Comparison of ENCODE assay signal across 10 cellular contexts in genomic region chr2:163732718-163733117, GRCh38. TPM values are rescaled to one million over a fixed set of nuclear protein-coding genes. Genes with fewer than 3 reads are reported as not detected.
DNase-seq lines count a peak whose midpoint lies in the region; ATAC-seq, FAIRE-seq and TF ChIP-seq lines count a peak whose summit lies in the region.
"Had no signal": no experiment of that assay in that cellular context is flagged by ENCODE, and none has a peak within 500 bp of the region (broad histone marks: within the 10 kb centered on the region; RNA-seq: fewer than 3 reads in every experiment).

No MANE protein-coding gene starts in this region.

- H3K4me3 ChIP-seq in astrocyte (ENCODE audit: insufficient read depth, low read depth, low read length) (peak overlapping the region; percentile 11), spleen (peak overlapping the region in 5 of 8 donors; percentile 42 to 70 (median 50))

- intact Hi-C loops in spleen (cut with DNase I; ENCODE audit: low total_unique reads), result no loop called here

- peak overlapping the region; percentile 25; the same call in 1 of the 2 replicates for H3K27ac Mint-ChIP-seq in HFFc6
- peak overlapping the region; percentile 66 for H3K27ac Mint-ChIP-seq in astrocyte (ENCODE audit: unreplicated experiment)
- H3K27ac Mint-ChIP-seq: naive thymus-derived CD8-positive, alpha-beta T cell had no signal

- H3K4me1 Mint-ChIP-seq in HFFc6 (ENCODE audit: low read depth) (peaks cover 49% of the 10 kb centered on the region), astrocyte (ENCODE audit: low read depth, unreplicated experiment) (peaks cover 11% of the 10 kb centered on the region)

- no peak for TF ChIP-seq POLR2A in spleen (IDR thresholded peaks at IDR 0.05)

- H3K9me3 ChIP-seq in astrocyte (ENCODE audit: insufficient read depth, low read depth, low read length) (no peaks in the 10 kb centered on the region), spleen (no peaks in the 10 kb centered on the region)

- H3K4me1 ChIP-seq in astrocyte (ENCODE audit: insufficient read depth, low read length), result peaks cover 10% of the 10 kb centered on the region
- H3K4me1 ChIP-seq in spleen, result peaks cover 0 to 19% (median 8%) of the 10 kb centered on the region in 6 donors

- ATAC-seq in GM19035 (IDR thresholded peaks at IDR 0.05; ENCODE audit: unreplicated experiment) (no peak), GM18861 (IDR thresholded peaks at IDR 0.05; ENCODE audit: unreplicated experiment) (no peak)
- ATAC-seq: naive thymus-derived CD8-positive, alpha-beta T cell had no signal

- peak overlapping the region; percentile 89 for H3K4me3 Mint-ChIP-seq in HFFc6
- peak overlapping the region; percentile 95 for H3K4me3 Mint-ChIP-seq in astrocyte (ENCODE audit: unreplicated experiment)
- H3K4me3 Mint-ChIP-seq: naive thymus-derived CD8-positive, alpha-beta T cell had no signal

- peak overlapping the region; percentile 96 for H3K9ac ChIP-seq in astrocyte (ENCODE audit: low read length)

- TF ChIP-seq CTCF in HFFc6 (IDR thresholded peaks at IDR 0.05), result no peak
- no peak for TF ChIP-seq CTCF in astrocyte (IDR thresholded peaks at IDR 0.05; ENCODE audit: insufficient read depth, low read depth, low read length)
- no peak for TF ChIP-seq CTCF in spleen (IDR thresholded peaks at IDR 0.05 in 8 of 11, conservative IDR thresholded peaks at IDR 0.05 in 3 of 11)

- no peak overlapping the region for H3K27ac ChIP-seq in astrocyte (ENCODE audit: low read depth, low read length)
- H3K27ac ChIP-seq in spleen, result peak overlapping the region; percentile 27 to 95 (median 90)

- FAIRE-seq in astrocyte (lab: Jason Lieb, UNC), result peak; percentile 58

- H3K79me2 ChIP-seq in astrocyte (ENCODE audit: insufficient read depth, low read length), result peaks cover 75% of the 10 kb centered on the region

- H3K36me3 ChIP-seq in astrocyte (ENCODE audit: insufficient read depth, low read length), result no peaks in the 10 kb centered on the region
- H3K36me3 ChIP-seq in spleen, result no peaks in the 10 kb centered on the region

- H3K9me3 Mint-ChIP-seq in HFFc6, result no peaks in the 10 kb centered on the region
- H3K9me3 Mint-ChIP-seq in astrocyte (ENCODE audit: unreplicated experiment), result no peaks in the 10 kb centered on the region

- H4K20me1 ChIP-seq in astrocyte (ENCODE audit: insufficient read depth, low read length), result no peaks in the 10 kb centered on the region

- H3K27me3 Mint-ChIP-seq in HFFc6 (ENCODE audit: insufficient read depth), result no peaks in the 10 kb centered on the region; the same call in 1 of the 2 replicates
- no peaks in the 10 kb centered on the region for H3K27me3 Mint-ChIP-seq in astrocyte (ENCODE audit: low read depth, unreplicated experiment)

- H3K27me3 ChIP-seq in astrocyte (ENCODE audit: insufficient read depth, low read length) (no peaks in the 10 kb centered on the region), spleen (replicated peaks in 1 of 7) (peaks cover 0 to 39% (median 8%) of the 10 kb centered on the region in 7 donors)

- H3K4me2 ChIP-seq in astrocyte (ENCODE audit: low read length), result peak overlapping the region; percentile 93

- no peak overlapping the region for H2AFZ ChIP-seq in astrocyte (ENCODE audit: low read depth, low read length)

- no peak for DNase-seq in HFFc6
- DNase-seq in astrocyte (ENCODE audit: low read depth), result peak; percentile 49
- DNase-seq in kidney glomerular epithelial cell (lab: John Stamatoyannopoulos, UW), result peak; percentile 21
- DNase-seq in spleen, result no peak
- DNase-seq in GM19240 (ENCODE audit: insufficient read length, low spot score), result no peak
- DNase-seq in DMS 273 (lab: John Stamatoyannopoulos, UW; ENCODE audit: unreplicated experiment), result no peak
- DNase-seq: naive thymus-derived CD8-positive, alpha-beta T cell; T1000 had no signal

- H3K36me3 Mint-ChIP-seq in HFFc6 (ENCODE audit: low read depth) (no peaks in the 10 kb centered on the region), astrocyte (ENCODE audit: low read depth, unreplicated experiment) (peaks cover 2% of the 10 kb centered on the region)
- H3K36me3 Mint-ChIP-seq: naive thymus-derived CD8-positive, alpha-beta T cell had no signal

- WGBS in spleen, 5 donors, result 28 to 42% (median 35%) methylated on average over 4 of the region's 4 CpGs

RNA-seq across cellular contexts. Expression of gene FIGN, which starts 3.1 kb away (rescaled TPM):
- 1 to 10 TPM; 1.3 to 4.4 (median 2.0) TPM for total RNA-seq in HFFc6 (2021; fragmentation: NEBNext Ultra II Directional; extraction: Animal tissue kit (Norgen Biotek cat#: 25700))
- total RNA-seq in astrocyte, result 25.9 and 30.3 TPM in 2 replicates
- total RNA-seq in spleen, result 10 to 100 TPM in 4 of 7 donors, 1 to 10 TPM in 3; 4.5 to 22.6 (median 11.5) TPM
- polyA plus RNA-seq in spleen, result 1 to 10 TPM in 1 of 3 donors, under 1 TPM in 2; 0.50 to 2.2 (median 0.80) TPM
- total RNA-seq: naive thymus-derived CD8-positive, alpha-beta T cell had no signal
- polyA plus RNA-seq: naive thymus-derived CD8-positive, alpha-beta T cell had no signal

Comparison
In these comparisons a context has a peak if more than half of its experiments do, and no peak if none do; other contexts are left out.
1. DNase-seq: peak in astrocyte (single experiment) and kidney glomerular epithelial cell (single experiment); none in HFFc6 (single experiment), spleen (single experiment), GM19240 (single experiment) and DMS 273 (single experiment).